Comparison of ENCODE assay signal across 32 cellular contexts in the genomic region with DNA sequence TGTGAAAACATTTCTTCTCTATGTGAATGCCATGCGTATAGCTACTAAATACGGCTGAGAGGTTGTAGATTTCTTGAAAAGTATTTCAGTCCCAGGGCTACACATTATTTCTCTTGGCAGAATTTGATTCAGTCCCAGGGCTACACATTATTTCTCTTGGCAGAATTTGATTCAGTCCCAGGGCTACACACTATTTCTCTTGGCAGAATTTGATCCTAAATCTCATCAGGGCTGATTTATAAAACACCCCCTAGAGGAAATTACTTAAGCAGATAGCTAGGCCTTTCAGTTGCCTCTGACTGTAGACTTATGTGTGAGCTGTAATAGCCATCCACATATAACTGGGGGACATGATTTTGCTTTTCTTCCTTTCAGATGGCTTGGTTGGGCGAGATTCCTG. TPM values are rescaled to one million over a fixed set of nuclear protein-coding genes. Genes with fewer than 3 reads are reported as not detected.
"Had no signal": no experiment of that assay in that cellular context is flagged by ENCODE, and none has a peak within 500 bp of the region (broad histone marks: within the 10 kb centered on the region; RNA-seq: fewer than 3 reads in every experiment).

No MANE protein-coding gene starts in this region.

- H3K4me1 ChIP-seq: adrenal gland, parathyroid adenoma, right atrium auricular region, thyroid gland, upper lobe of right lung had no signal

- H3K36me3 Mint-ChIP-seq: activated naive CD8-positive, alpha-beta T cell treated with anti-CD3 and anti-CD28 coated beads for 36 hours; stimulated activated effector memory CD8-positive, alpha-beta T cell treated with anti-CD3 and anti-CD28 coated beads, Interleukin-12 subunit alpha, Interleukin-12 subunit beta, amount 100 ng/mL, for 72 hours had no signal

- H3K27me3 Mint-ChIP-seq: activated naive CD8-positive, alpha-beta T cell treated with anti-CD3 and anti-CD28 coated beads for 36 hours; stimulated activated naive CD8-positive, alpha-beta T cell treated with anti-CD3 and anti-CD28 coated beads, Interleukin-15, Interleukin-2, amounts not matched to agents 100 ng/mL and 50 ng/mL, for 24 hours had no signal

- H3K4me3 Mint-ChIP-seq: activated naive CD8-positive, alpha-beta T cell treated with anti-CD3 and anti-CD28 coated beads for 36 hours; activated T-cell treated with anti-CD3 and anti-CD28 coated beads, Interleukin-2, amount 50 U/mL, for 72 hours; naive B cell; neural crest cell; stimulated activated effector memory CD8-positive, alpha-beta T cell treated with anti-CD3 and anti-CD28 coated beads, Interleukin-12 subunit alpha, Interleukin-12 subunit beta, amount 100 ng/mL, for 72 hours; stimulated activated naive CD8-positive, alpha-beta T cell treated with anti-CD3 and anti-CD28 coated beads, Interleukin-15, Interleukin-2, amounts not matched to agents 100 ng/mL and 50 ng/mL, for 24 hours; T-helper 1 cell treated with Interleukin-12 subunit alpha and Interleukin-12 subunit beta and Interleukin-4 antibody, amounts not matched to agents 30 μg/mL and 1 μg/mL, for 36 hours had no signal

- H3K27ac Mint-ChIP-seq: activated naive CD8-positive, alpha-beta T cell treated with anti-CD3 and anti-CD28 coated beads for 36 hours; activated T-cell treated with anti-CD3 and anti-CD28 coated beads, Interleukin-2, amount 50 U/mL, for 72 hours; stimulated activated effector memory CD8-positive, alpha-beta T cell treated with anti-CD3 and anti-CD28 coated beads, Interleukin-12 subunit alpha, Interleukin-12 subunit beta, amount 100 ng/mL, for 72 hours; stimulated activated naive CD8-positive, alpha-beta T cell treated with anti-CD3 and anti-CD28 coated beads, Interleukin-15, Interleukin-2, amounts not matched to agents 100 ng/mL and 50 ng/mL, for 24 hours; T-helper 1 cell treated with Interleukin-12 subunit alpha and Interleukin-12 subunit beta and Interleukin-4 antibody, amounts not matched to agents 30 μg/mL and 1 μg/mL, for 36 hours had no signal

- H3K27ac ChIP-seq: adrenal gland, ascending aorta, coronary artery, parathyroid adenoma, right atrium auricular region, skin epidermis, thyroid gland, upper lobe of right lung, VCaP had no signal

- H3K27me3 ChIP-seq: adrenal gland, ascending aorta, right atrium auricular region, thyroid gland, upper lobe of right lung had no signal

- H3K4me3 ChIP-seq: adrenal gland, ascending aorta, coronary artery, right atrium auricular region, skin epidermis, thyroid gland, upper lobe of right lung had no signal

- H3K9me3 Mint-ChIP-seq: activated naive CD8-positive, alpha-beta T cell treated with anti-CD3 and anti-CD28 coated beads for 36 hours; activated T-cell treated with anti-CD3 and anti-CD28 coated beads, Interleukin-2, amount 50 U/mL, for 72 hours; neural crest cell; stimulated activated effector memory CD8-positive, alpha-beta T cell treated with anti-CD3 and anti-CD28 coated beads, Interleukin-12 subunit alpha, Interleukin-12 subunit beta, amount 100 ng/mL, for 72 hours; stimulated activated naive CD8-positive, alpha-beta T cell treated with anti-CD3 and anti-CD28 coated beads, Interleukin-15, Interleukin-2, amounts not matched to agents 100 ng/mL and 50 ng/mL, for 24 hours; T-helper 1 cell treated with Interleukin-12 subunit alpha and Interleukin-12 subunit beta and Interleukin-4 antibody, amounts not matched to agents 30 μg/mL and 1 μg/mL, for 36 hours had no signal

- ATAC-seq: activated T-cell treated with anti-CD3 and anti-CD28 coated beads, Interleukin-2, amount 50 U/mL, for 72 hours; esophagus mucosa; left colon; stimulated activated effector memory CD8-positive, alpha-beta T cell treated with anti-CD3 and anti-CD28 coated beads, Interleukin-12 subunit alpha, Interleukin-12 subunit beta, amount 100 ng/mL, for 72 hours; upper lobe of right lung had no signal

- H3K4me1 Mint-ChIP-seq: activated naive CD8-positive, alpha-beta T cell treated with anti-CD3 and anti-CD28 coated beads for 36 hours; neural crest cell; stimulated activated effector memory CD8-positive, alpha-beta T cell treated with anti-CD3 and anti-CD28 coated beads, Interleukin-12 subunit alpha, Interleukin-12 subunit beta, amount 100 ng/mL, for 72 hours had no signal

- DNase-seq: activated CD4-positive, alpha-beta T cell treated with anti-CD3 and anti-CD28 coated beads for 4 hours; activated CD4-positive, alpha-beta T cell treated with anti-CD3 and anti-CD28 coated beads, Interleukin-2, amount 50 U/mL, for 4 hours; activated naive CD4-positive, alpha-beta T cell treated with Interleukin-2 at 50 U/mL for 16 hours; activated naive CD8-positive, alpha-beta T cell treated with anti-CD3 and anti-CD28 coated beads for 36 hours; activated T-cell treated with anti-CD3 and anti-CD28 coated beads for 4 hours; activated T-cell treated with anti-CD3 and anti-CD28 coated beads, Interleukin-2, amount 50 U/mL, for 72 hours; adrenal gland; cerebellar nuclear complex; head of caudate nucleus; hippocampal formation; left colon; mammary epithelial cell; naive B cell; nucleus accumbens; SK-N-SH; stimulated activated CD4-positive, alpha-beta T cell treated with anti-CD3 and anti-CD28 coated beads, Interleukin-4, amount 100 ng/mL, for 24 hours; substantia nigra; SW 1271; T-helper 9 cell; thyroid gland; upper lobe of right lung had no signal

RNA-seq across cellular contexts. Expression of gene AK7, which starts 50.4 kb away (rescaled TPM):
- total RNA-seq: ascending aorta had no signal
